ENCODE assay signal across 1 cellular context in genomic region chr4:5416637-5417036, GRCh38.
TF ChIP-seq lines count a peak whose summit lies in the region.

No MANE protein-coding gene starts in this region.

TF ChIP-seq in IMR-90, 13 proteins besides CTCF, POLR2A, EP300 and RAD21 (continued from another document):
- no peak for TF ChIP-seq USF2 (IDR thresholded peaks at IDR 0.05; ENCODE audit: low read depth, low read length)
